ENCODE assay signal across 17 cellular contexts in genomic region chr3:98967758-98968157, GRCh38.
DNase-seq lines count a peak whose midpoint lies in the region; TF ChIP-seq lines count a peak whose summit lies in the region.
"Had no signal": no experiment of that assay in that cellular context is flagged by ENCODE, and none has a peak within 500 bp of the region (broad histone marks: within the 10 kb centered on the region; RNA-seq: fewer than 3 reads in every experiment).

No MANE protein-coding gene starts in this region.

- H3K79me2 ChIP-seq in GM23248 (ENCODE audit: insufficient read depth) = no peaks in the 10 kb centered on the region
- peaks cover 11% of the 10 kb centered on the region for H3K79me2 ChIP-seq in osteoblast (ENCODE audit: insufficient read depth, low read length)

- H3K4me1 ChIP-seq in GM23248 (ENCODE audit: insufficient read depth) (peaks cover 73% of the 10 kb centered on the region), osteoblast (ENCODE audit: insufficient read depth, low read length) (peaks cover 53% of the 10 kb centered on the region)
- H3K4me1 ChIP-seq: HAP-1 had no signal

- DNase-seq in GM23248 (no peak), SK-N-MC (ENCODE audit: low read depth, low spot score) (no peak), epithelial cell of proximal tubule (ENCODE audit: low read depth) (no peak), osteoblast (ENCODE audit: insufficient read length, low spot score, missing footprints) (no peak), chondrocyte (ENCODE audit: low spot score) (no peak), endothelial cell (ENCODE audit: low spot score) (no peak), NCI-H226 (no peak), DMS53 (lab: John Stamatoyannopoulos, UW) (no peak)
- DNase-seq: C1 segment of cervical spinal cord, DND-41, KBM-7, NCI-H1436, NCI-H2029, NCI-H2171, NCI-H774, PC-9 had no signal

- no peak overlapping the region for H3K9ac ChIP-seq in GM23248
- H3K9ac ChIP-seq in SK-N-MC (ENCODE audit: insufficient read length) = no peak overlapping the region

- no peak overlapping the region for H3K27ac Mint-ChIP-seq in chondrocyte (ENCODE audit: unreplicated experiment)
- H3K27ac Mint-ChIP-seq in endothelial cell (ENCODE audit: unreplicated experiment) = no peak overlapping the region

- TF ChIP-seq CTCF in epithelial cell of proximal tubule (conservative IDR thresholded peaks at IDR 0.05; ENCODE audit: low read depth, low read length) (no peak), osteoblast (IDR thresholded peaks at IDR 0.05; ENCODE audit: extremely low read depth, low read depth, low read length) (no peak), chondrocyte (IDR thresholded peaks at IDR 0.05) (no peak), endothelial cell (IDR thresholded peaks at IDR 0.05; ENCODE audit: unreplicated experiment) (no peak)

- no peaks in the 10 kb centered on the region for H3K27me3 ChIP-seq in GM23248 (replicated peaks; ENCODE audit: insufficient read depth)
- H3K27me3 ChIP-seq in osteoblast (ENCODE audit: insufficient read depth, low read length) = no peaks in the 10 kb centered on the region

- H3K27me3 Mint-ChIP-seq in chondrocyte (ENCODE audit: low read depth) (no peaks in the 10 kb centered on the region), endothelial cell (ENCODE audit: unreplicated experiment) (peaks cover 1% of the 10 kb centered on the region)

- no peaks in the 10 kb centered on the region for H3K9me2 ChIP-seq in GM23248 (ENCODE audit: insufficient read depth)

- H3K9me3 Mint-ChIP-seq in chondrocyte (ENCODE audit: low read depth) = peaks cover under 1% of the 10 kb centered on the region
- no peaks in the 10 kb centered on the region for H3K9me3 Mint-ChIP-seq in endothelial cell (ENCODE audit: unreplicated experiment)

- in situ Hi-C loops in GM23248 (cut with MboI) = no loop called here

- H3K4me1 Mint-ChIP-seq in chondrocyte (ENCODE audit: low read depth) (peaks cover 50% of the 10 kb centered on the region), endothelial cell (ENCODE audit: unreplicated experiment) (no peaks in the 10 kb centered on the region)

- H3K4me3 Mint-ChIP-seq in chondrocyte (ENCODE audit: unreplicated experiment) (no peak overlapping the region), endothelial cell (ENCODE audit: unreplicated experiment) (no peak overlapping the region)

- H3K9me3 ChIP-seq in GM23248 (ENCODE audit: low read depth) (no peaks in the 10 kb centered on the region), SK-N-MC (ENCODE audit: low read depth, low read length) (no peaks in the 10 kb centered on the region), osteoblast (ENCODE audit: low read depth, low read length) (no peaks in the 10 kb centered on the region)
- H3K9me3 ChIP-seq: HAP-1 had no signal

- H3F3A ChIP-seq in GM23248 (ENCODE audit: insufficient read depth) = peaks cover 48% of the 10 kb centered on the region

- H4K20me1 ChIP-seq in GM23248 (ENCODE audit: insufficient read depth) (no peaks in the 10 kb centered on the region), osteoblast (ENCODE audit: insufficient read depth, low read length) (no peaks in the 10 kb centered on the region)

- no peak overlapping the region for H2AFZ ChIP-seq in GM23248
- H2AFZ ChIP-seq in osteoblast (ENCODE audit: low read length) = no peak overlapping the region
- H2AFZ ChIP-seq: PC-9 had no signal

- H3K4me2 ChIP-seq in GM23248 (ENCODE audit: unreplicated experiment) (peak overlapping the region; percentile 36), osteoblast (ENCODE audit: insufficient read depth, low read length) (no peak overlapping the region)
- H3K4me2 ChIP-seq: PC-9 had no signal

- no peaks in the 10 kb centered on the region for H3K36me3 ChIP-seq in GM23248 (ENCODE audit: low read depth)
- H3K36me3 ChIP-seq in SK-N-MC (ENCODE audit: insufficient read depth, low read length) = no peaks in the 10 kb centered on the region
- no peaks in the 10 kb centered on the region for H3K36me3 ChIP-seq in osteoblast (ENCODE audit: insufficient read depth, low read length)
- H3K36me3 ChIP-seq: HAP-1 had no signal

- H3K36me3 Mint-ChIP-seq in chondrocyte (ENCODE audit: low read depth) (no peaks in the 10 kb centered on the region), endothelial cell (ENCODE audit: low read depth, unreplicated experiment) (no peaks in the 10 kb centered on the region)

- H3K4me3 ChIP-seq in GM23248 = no peak overlapping the region
- H3K4me3 ChIP-seq in SK-N-MC = no peak overlapping the region
- peak overlapping the region; percentile 23 for H3K4me3 ChIP-seq in epithelial cell of proximal tubule (ENCODE audit: low read depth, low read length)
- H3K4me3 ChIP-seq in osteoblast (ENCODE audit: insufficient read depth, low read length) = no peak overlapping the region
- H3K4me3 ChIP-seq: HAP-1, PC-9 had no signal

- H3K27ac ChIP-seq in GM23248 (no peak overlapping the region), SK-N-MC (0 out of 2 replicates have a peak overlapping the region, but pooled peaks have one; percentile 10), osteoblast (ENCODE audit: low read depth, low read length) (peak overlapping the region; percentile 59)
- H3K27ac ChIP-seq: PC-9 had no signal
